8 cellular contexts compared by ENCODE assay signal in the genomic region with DNA sequence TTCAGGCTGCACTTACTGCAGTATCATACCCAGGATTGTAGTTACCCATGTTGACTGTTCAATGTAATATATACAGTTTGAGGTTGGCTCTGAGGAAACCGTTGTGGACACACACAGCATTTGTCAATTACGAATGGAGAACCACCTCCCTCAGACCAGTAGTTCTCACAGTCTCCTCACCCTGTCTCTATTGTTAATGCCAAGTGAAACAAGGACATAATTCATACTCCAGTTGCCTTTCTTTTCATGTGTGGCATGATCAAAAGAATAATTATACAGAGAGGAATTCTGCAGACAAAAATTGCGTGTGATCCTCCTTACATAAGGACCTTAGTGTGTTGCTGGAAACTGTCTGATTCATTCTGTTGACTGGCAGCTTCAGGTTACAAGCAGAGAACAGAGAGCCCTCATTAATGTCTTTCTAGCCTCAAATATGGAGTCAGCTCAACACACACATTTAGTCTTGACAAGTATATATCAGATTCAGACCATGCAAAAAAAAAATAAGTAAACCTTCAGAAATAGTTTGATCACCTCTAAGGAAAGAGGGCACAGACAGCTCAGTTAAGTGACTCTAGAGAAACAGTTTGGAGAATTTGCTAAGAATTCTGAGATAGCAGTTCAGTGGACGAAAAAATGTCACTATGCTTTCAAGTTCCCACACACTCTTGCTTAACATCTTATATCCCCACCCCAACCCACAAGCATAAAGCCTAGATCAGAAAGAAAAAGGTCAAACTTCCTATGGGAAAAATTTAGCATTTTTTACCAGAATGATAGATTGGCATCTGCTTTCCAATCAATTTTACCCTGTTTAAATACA.
DNase-seq lines count a peak whose midpoint lies in the region; ATAC-seq and TF ChIP-seq lines count a peak whose summit lies in the region.

No MANE protein-coding gene starts in this region.

- no peak overlapping the region for H3K9ac ChIP-seq in PC-3 (ENCODE audit: low read length)

- peak; percentile 35 for ATAC-seq in PC-3
- ATAC-seq in HG03097 (IDR thresholded peaks at IDR 0.05; ENCODE audit: low FRiP score, unreplicated experiment) = no peak

- DNase-seq in NCI-H2081 (lab: John Stamatoyannopoulos, UW) = peak; percentile 46 to 69
- no peak for DNase-seq in NCI-H2081 treated with DMSO at 0.1 percent for 48 hours (lab: John Stamatoyannopoulos, UW)
- DNase-seq in PC-3 = peak; percentile 67
- DNase-seq in epithelial cell of esophagus (ENCODE audit: low read depth) = peak; percentile 69
- no peak for DNase-seq in NCI-H2029 (lab: John Stamatoyannopoulos, UW)
- DNase-seq in germinal center (ENCODE audit: low spot score) = no peak

- TF ChIP-seq CTCF in PC-3 (conservative IDR thresholded peaks at IDR 0.05; ENCODE audit: low read depth, low read length) (no peak), epithelial cell of esophagus (IDR thresholded peaks at IDR 0.05; ENCODE audit: insufficient read depth, low read depth, low read length, missing control alignments) (no peak)

- CTCF ChIA-PET in PC-3 (lab: Charles Lee) = no interaction called here

- no peaks in the 10 kb centered on the region for H3K27me3 ChIP-seq in PC-3 (ENCODE audit: low read length)

- H3K9me3 ChIP-seq in PC-3 (ENCODE audit: low read length) = no peaks in the 10 kb centered on the region

- no peaks in the 10 kb centered on the region for H3K9me2 ChIP-seq in PC-3 (replicated peaks; ENCODE audit: low read length)

- H3K27ac ChIP-seq in PC-3 (ENCODE audit: low read length) (peak overlapping the region; percentile 54), skin epidermis (peak overlapping the region in 17 of 21 experiments; percentile 2 to 81 (median 57))

- H3K4me2 ChIP-seq in PC-3 (ENCODE audit: low read length) = peak overlapping the region; percentile 24

- POLR2A ChIA-PET in PC-3 (lab: Charles Lee; ENCODE audit: unreplicated experiment) = interaction anchor here (0.5 to 0.9 kb wide), 2 partner anchors 12 to 32 kb away, joined by 3 to 13 read pairs; no protein-coding TSS in a partner anchor

- H3K4me3 ChIP-seq in PC-3 (ENCODE audit: low read length) (no peak overlapping the region), epithelial cell of esophagus (ENCODE audit: low read length) (no peak overlapping the region), skin epidermis (no peak overlapping the region)

- no peaks in the 10 kb centered on the region for H3F3A ChIP-seq in PC-3 (ENCODE audit: low read length, unreplicated experiment)

- no peaks in the 10 kb centered on the region for H3K36me3 ChIP-seq in PC-3 (ENCODE audit: low read depth, low read length)

- no peaks in the 10 kb centered on the region for H4K20me1 ChIP-seq in PC-3 (ENCODE audit: low read length)

- intact Hi-C loops in PC-3 (cut with micrococcal nuclease) = no loop called here

- peaks cover 10% of the 10 kb centered on the region; the same call in 1 of the 2 replicates for H3K79me2 ChIP-seq in PC-3 (ENCODE audit: low read length)

- H2AFZ ChIP-seq in PC-3 (ENCODE audit: low read length) = no peak overlapping the region

- BruUV-seq in PC-3 (replicated peaks; lab: Mats Ljungman, UMichigan) = no TSS peak

- peaks cover 36% of the 10 kb centered on the region for H3K4me1 ChIP-seq in PC-3 (ENCODE audit: insufficient read depth, low read length)

Comparison
In these comparisons a context has a peak if more than half of its experiments do, and no peak if none do; other contexts are left out.
1. DNase-seq: peak in NCI-H2081 (2 of 2), PC-3 (single experiment) and epithelial cell of esophagus (single experiment); none in NCI-H2081 treated with DMSO at 0.1 percent for 48 hours (single experiment), NCI-H2029 (single experiment) and germinal center (single experiment).